ENCODE assay signal across 1 cellular context in the genomic region with DNA sequence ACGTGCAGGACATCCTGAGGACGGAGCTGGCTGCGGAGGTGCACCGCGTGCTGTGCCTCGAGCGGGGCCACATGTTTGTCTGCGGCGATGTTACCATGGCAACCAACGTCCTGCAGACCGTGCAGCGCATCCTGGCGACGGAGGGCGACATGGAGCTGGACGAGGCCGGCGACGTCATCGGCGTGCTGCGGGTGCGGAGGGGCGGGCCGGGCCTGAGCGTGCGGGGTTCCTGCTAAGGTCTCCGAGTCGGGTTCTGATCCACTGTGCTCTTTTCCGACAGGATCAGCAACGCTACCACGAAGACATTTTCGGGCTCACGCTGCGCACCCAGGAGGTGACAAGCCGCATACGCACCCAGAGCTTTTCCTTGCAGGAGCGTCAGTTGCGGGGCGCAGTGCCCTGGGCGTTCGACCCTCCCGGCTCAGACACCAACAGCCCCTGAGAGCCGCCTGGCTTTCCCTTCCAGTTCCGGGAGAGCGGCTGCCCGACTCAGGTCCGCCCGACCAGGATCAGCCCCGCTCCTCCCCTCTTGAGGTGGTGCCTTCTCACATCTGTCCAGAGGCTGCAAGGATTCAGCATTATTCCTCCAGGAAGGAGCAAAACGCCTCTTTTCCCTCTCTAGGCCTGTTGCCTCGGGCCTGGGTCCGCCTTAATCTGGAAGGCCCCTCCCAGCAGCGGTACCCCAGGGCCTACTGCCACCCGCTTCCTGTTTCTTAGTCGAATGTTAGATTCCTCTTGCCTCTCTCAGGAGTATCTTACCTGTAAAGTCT.
TF ChIP-seq lines count a peak whose summit lies in the region.

No MANE protein-coding gene starts in this region.

TF ChIP-seq in WTC11, 78 proteins besides CTCF, POLR2A, EP300 and RAD21 (continued from another document):
- TF ChIP-seq, protein P1, sequence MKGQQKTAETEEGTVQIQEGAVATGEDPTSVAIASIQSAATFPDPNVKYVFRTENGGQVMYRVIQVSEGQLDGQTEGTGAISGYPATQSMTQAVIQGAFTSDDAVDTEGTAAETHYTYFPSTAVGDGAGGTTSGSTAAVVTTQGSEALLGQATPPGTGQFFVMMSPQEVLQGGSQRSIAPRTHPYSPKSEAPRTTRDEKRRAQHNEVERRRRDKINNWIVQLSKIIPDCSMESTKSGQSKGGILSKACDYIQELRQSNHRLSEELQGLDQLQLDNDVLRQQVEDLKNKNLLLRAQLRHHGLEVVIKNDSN (CRISPR knock-in tag; IDR thresholded peaks at IDR 0.05), result peak; percentile 56; the same call in 1 of the 2 replicates
- TF ChIP-seq SMAD3 (CRISPR knock-in tag; IDR thresholded peaks at IDR 0.05; ENCODE audit: borderline replicate concordance) (no peak), CREM (CRISPR knock-in tag; IDR thresholded peaks at IDR 0.05) (peak; percentile 87), MYBL2 (CRISPR knock-in tag; IDR thresholded peaks at IDR 0.05) (peak; percentile 86), ETV6 (CRISPR knock-in tag; IDR thresholded peaks at IDR 0.05) (peak; percentile 96), ZNF317 (CRISPR knock-in tag; IDR thresholded peaks at IDR 0.05; ENCODE audit: borderline replicate concordance, low read depth) (no peak), JUN (CRISPR knock-in tag; IDR thresholded peaks at IDR 0.05) (0 out of 2 replicates have a peak, but pooled peaks have one; percentile 58), ATF1 (CRISPR knock-in tag; IDR thresholded peaks at IDR 0.05) (0 out of 2 replicates have a peak, but pooled peaks have one; percentile 83), GABPB1 (CRISPR knock-in tag; IDR thresholded peaks at IDR 0.05) (no peak), NR2C2 (CRISPR knock-in tag; IDR thresholded peaks at IDR 0.05) (peak; percentile 62; the same call in 1 of the 2 replicates), NR1H2 (CRISPR knock-in tag; IDR thresholded peaks at IDR 0.05) (no peak), NFE2L1 (CRISPR knock-in tag; IDR thresholded peaks at IDR 0.05) (peak; percentile 86; the same call in 1 of the 2 replicates), SP1 (CRISPR knock-in tag; conservative IDR thresholded peaks at IDR 0.05) (peak; percentile 76)
- TF ChIP-seq, protein P2, sequence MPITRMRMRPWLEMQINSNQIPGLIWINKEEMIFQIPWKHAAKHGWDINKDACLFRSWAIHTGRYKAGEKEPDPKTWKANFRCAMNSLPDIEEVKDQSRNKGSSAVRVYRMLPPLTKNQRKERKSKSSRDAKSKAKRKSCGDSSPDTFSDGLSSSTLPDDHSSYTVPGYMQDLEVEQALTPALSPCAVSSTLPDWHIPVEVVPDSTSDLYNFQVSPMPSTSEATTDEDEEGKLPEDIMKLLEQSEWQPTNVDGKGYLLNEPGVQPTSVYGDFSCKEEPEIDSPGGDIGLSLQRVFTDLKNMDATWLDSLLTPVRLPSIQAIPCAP (CRISPR knock-in tag; IDR thresholded peaks at IDR 0.05), result peak; percentile 89
- TF ChIP-seq, protein P3, sequence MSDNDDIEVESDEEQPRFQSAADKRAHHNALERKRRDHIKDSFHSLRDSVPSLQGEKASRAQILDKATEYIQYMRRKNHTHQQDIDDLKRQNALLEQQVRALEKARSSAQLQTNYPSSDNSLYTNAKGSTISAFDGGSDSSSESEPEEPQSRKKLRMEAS (CRISPR knock-in tag; IDR thresholded peaks at IDR 0.05), result peak; percentile 97
- TF ChIP-seq, protein P4, sequence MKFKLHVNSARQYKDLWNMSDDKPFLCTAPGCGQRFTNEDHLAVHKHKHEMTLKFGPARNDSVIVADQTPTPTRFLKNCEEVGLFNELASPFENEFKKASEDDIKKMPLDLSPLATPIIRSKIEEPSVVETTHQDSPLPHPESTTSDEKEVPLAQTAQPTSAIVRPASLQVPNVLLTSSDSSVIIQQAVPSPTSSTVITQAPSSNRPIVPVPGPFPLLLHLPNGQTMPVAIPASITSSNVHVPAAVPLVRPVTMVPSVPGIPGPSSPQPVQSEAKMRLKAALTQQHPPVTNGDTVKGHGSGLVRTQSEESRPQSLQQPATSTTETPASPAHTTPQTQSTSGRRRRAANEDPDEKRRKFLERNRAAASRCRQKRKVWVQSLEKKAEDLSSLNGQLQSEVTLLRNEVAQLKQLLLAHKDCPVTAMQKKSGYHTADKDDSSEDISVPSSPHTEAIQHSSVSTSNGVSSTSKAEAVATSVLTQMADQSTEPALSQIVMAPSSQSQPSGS (CRISPR knock-in tag; IDR thresholded peaks at IDR 0.05; ENCODE audit: borderline replicate concordance, low read depth), result 0 out of 2 replicates have a peak, but pooled peaks have one; percentile 45
- TF ChIP-seq, protein P5, sequence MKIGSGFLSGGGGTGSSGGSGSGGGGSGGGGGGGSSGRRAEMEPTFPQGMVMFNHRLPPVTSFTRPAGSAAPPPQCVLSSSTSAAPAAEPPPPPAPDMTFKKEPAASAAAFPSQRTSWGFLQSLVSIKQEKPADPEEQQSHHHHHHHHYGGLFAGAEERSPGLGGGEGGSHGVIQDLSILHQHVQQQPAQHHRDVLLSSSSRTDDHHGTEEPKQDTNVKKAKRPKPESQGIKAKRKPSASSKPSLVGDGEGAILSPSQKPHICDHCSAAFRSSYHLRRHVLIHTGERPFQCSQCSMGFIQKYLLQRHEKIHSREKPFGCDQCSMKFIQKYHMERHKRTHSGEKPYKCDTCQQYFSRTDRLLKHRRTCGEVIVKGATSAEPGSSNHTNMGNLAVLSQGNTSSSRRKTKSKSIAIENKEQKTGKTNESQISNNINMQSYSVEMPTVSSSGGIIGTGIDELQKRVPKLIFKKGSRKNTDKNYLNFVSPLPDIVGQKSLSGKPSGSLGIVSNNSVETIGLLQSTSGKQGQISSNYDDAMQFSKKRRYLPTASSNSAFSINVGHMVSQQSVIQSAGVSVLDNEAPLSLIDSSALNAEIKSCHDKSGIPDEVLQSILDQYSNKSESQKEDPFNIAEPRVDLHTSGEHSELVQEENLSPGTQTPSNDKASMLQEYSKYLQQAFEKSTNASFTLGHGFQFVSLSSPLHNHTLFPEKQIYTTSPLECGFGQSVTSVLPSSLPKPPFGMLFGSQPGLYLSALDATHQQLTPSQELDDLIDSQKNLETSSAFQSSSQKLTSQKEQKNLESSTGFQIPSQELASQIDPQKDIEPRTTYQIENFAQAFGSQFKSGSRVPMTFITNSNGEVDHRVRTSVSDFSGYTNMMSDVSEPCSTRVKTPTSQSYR (CRISPR knock-in tag; IDR thresholded peaks at IDR 0.05), result peak; percentile 74; the same call in 1 of the 2 replicates
- TF ChIP-seq, protein P6, sequence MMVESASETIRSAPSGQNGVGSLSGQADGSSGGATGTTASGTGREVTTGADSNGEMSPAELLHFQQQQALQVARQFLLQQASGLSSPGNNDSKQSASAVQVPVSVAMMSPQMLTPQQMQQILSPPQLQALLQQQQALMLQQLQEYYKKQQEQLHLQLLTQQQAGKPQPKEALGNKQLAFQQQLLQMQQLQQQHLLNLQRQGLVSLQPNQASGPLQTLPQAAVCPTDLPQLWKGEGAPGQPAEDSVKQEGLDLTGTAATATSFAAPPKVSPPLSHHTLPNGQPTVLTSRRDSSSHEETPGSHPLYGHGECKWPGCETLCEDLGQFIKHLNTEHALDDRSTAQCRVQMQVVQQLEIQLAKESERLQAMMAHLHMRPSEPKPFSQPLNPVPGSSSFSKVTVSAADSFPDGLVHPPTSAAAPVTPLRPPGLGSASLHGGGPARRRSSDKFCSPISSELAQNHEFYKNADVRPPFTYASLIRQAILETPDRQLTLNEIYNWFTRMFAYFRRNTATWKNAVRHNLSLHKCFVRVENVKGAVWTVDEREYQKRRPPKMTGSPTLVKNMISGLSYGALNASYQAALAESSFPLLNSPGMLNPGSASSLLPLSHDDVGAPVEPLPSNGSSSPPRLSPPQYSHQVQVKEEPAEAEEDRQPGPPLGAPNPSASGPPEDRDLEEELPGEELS (CRISPR knock-in tag; IDR thresholded peaks at IDR 0.05), result peak; percentile 98
- TF ChIP-seq, protein P7, sequence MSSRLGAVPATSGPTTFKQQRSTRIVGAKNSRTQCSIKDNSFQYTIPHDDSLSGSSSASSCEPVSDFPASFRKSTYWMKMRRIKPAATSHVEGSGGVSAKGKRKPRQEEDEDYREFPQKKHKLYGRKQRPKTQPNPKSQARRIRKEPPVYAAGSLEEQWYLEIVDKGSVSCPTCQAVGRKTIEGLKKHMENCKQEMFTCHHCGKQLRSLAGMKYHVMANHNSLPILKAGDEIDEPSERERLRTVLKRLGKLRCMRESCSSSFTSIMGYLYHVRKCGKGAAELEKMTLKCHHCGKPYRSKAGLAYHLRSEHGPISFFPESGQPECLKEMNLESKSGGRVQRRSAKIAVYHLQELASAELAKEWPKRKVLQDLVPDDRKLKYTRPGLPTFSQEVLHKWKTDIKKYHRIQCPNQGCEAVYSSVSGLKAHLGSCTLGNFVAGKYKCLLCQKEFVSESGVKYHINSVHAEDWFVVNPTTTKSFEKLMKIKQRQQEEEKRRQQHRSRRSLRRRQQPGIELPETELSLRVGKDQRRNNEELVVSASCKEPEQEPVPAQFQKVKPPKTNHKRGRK (CRISPR knock-in tag; IDR thresholded peaks at IDR 0.05; ENCODE audit: borderline replicate concordance), result no peak
- TF ChIP-seq, protein P8, sequence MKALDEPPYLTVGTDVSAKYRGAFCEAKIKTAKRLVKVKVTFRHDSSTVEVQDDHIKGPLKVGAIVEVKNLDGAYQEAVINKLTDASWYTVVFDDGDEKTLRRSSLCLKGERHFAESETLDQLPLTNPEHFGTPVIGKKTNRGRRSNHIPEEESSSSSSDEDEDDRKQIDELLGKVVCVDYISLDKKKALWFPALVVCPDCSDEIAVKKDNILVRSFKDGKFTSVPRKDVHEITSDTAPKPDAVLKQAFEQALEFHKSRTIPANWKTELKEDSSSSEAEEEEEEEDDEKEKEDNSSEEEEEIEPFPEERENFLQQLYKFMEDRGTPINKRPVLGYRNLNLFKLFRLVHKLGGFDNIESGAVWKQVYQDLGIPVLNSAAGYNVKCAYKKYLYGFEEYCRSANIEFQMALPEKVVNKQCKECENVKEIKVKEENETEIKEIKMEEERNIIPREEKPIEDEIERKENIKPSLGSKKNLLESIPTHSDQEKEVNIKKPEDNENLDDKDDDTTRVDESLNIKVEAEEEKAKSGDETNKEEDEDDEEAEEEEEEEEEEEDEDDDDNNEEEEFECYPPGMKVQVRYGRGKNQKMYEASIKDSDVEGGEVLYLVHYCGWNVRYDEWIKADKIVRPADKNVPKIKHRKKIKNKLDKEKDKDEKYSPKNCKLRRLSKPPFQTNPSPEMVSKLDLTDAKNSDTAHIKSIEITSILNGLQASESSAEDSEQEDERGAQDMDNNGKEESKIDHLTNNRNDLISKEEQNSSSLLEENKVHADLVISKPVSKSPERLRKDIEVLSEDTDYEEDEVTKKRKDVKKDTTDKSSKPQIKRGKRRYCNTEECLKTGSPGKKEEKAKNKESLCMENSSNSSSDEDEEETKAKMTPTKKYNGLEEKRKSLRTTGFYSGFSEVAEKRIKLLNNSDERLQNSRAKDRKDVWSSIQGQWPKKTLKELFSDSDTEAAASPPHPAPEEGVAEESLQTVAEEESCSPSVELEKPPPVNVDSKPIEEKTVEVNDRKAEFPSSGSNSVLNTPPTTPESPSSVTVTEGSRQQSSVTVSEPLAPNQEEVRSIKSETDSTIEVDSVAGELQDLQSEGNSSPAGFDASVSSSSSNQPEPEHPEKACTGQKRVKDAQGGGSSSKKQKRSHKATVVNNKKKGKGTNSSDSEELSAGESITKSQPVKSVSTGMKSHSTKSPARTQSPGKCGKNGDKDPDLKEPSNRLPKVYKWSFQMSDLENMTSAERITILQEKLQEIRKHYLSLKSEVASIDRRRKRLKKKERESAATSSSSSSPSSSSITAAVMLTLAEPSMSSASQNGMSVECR (CRISPR knock-in tag; IDR thresholded peaks at IDR 0.05; ENCODE audit: borderline replicate concordance), result peak; percentile 94
- TF ChIP-seq, protein P9, sequence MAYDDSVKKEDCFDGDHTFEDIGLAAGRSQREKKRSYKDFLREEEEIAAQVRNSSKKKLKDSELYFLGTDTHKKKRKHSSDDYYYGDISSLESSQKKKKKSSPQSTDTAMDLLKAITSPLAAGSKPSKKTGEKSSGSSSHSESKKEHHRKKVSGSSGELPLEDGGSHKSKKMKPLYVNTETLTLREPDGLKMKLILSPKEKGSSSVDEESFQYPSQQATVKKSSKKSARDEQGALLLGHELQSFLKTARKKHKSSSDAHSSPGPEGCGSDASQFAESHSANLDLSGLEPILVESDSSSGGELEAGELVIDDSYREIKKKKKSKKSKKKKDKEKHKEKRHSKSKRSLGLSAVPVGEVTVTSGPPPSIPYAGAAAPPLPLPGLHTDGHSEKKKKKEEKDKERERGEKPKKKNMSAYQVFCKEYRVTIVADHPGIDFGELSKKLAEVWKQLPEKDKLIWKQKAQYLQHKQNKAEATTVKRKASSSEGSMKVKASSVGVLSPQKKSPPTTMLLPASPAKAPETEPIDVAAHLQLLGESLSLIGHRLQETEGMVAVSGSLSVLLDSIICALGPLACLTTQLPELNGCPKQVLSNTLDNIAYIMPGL (CRISPR knock-in tag; IDR thresholded peaks at IDR 0.05), result no peak; the same call in 1 of the 2 replicates
- TF ChIP-seq, protein P10, sequence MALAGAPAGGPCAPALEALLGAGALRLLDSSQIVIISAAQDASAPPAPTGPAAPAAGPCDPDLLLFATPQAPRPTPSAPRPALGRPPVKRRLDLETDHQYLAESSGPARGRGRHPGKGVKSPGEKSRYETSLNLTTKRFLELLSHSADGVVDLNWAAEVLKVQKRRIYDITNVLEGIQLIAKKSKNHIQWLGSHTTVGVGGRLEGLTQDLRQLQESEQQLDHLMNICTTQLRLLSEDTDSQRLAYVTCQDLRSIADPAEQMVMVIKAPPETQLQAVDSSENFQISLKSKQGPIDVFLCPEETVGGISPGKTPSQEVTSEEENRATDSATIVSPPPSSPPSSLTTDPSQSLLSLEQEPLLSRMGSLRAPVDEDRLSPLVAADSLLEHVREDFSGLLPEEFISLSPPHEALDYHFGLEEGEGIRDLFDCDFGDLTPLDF (CRISPR knock-in tag; IDR thresholded peaks at IDR 0.05), result 0 out of 2 replicates have a peak, but pooled peaks have one; percentile 54
- TF ChIP-seq, protein P11, sequence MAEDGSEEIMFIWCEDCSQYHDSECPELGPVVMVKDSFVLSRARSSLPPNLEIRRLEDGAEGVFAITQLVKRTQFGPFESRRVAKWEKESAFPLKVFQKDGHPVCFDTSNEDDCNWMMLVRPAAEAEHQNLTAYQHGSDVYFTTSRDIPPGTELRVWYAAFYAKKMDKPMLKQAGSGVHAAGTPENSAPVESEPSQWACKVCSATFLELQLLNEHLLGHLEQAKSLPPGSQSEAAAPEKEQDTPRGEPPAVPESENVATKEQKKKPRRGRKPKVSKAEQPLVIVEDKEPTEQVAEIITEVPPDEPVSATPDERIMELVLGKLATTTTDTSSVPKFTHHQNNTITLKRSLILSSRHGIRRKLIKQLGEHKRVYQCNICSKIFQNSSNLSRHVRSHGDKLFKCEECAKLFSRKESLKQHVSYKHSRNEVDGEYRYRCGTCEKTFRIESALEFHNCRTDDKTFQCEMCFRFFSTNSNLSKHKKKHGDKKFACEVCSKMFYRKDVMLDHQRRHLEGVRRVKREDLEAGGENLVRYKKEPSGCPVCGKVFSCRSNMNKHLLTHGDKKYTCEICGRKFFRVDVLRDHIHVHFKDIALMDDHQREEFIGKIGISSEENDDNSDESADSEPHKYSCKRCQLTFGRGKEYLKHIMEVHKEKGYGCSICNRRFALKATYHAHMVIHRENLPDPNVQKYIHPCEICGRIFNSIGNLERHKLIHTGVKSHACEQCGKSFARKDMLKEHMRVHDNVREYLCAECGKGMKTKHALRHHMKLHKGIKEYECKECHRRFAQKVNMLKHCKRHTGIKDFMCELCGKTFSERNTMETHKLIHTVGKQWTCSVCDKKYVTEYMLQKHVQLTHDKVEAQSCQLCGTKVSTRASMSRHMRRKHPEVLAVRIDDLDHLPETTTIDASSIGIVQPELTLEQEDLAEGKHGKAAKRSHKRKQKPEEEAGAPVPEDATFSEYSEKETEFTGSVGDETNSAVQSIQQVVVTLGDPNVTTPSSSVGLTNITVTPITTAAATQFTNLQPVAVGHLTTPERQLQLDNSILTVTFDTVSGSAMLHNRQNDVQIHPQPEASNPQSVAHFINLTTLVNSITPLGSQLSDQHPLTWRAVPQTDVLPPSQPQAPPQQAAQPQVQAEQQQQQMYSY (CRISPR knock-in tag; IDR thresholded peaks at IDR 0.05), result peak; percentile 50
- TF ChIP-seq, protein P12, sequence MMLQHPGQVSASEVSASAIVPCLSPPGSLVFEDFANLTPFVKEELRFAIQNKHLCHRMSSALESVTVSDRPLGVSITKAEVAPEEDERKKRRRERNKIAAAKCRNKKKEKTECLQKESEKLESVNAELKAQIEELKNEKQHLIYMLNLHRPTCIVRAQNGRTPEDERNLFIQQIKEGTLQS (CRISPR knock-in tag; conservative IDR thresholded peaks at IDR 0.05), result no peak
